In genomic region chr5:95956900-95957293, GRCh38 we compare ENCODE assay signal across 17 cellular contexts. TPM values are rescaled to one million over a fixed set of nuclear protein-coding genes. Genes with fewer than 3 reads are reported as not detected.
A peak's percentile ranks its signal among the peaks of the same experiment; 100 is the strongest.
DNase-seq lines count a peak whose midpoint lies in the region; ATAC-seq and TF ChIP-seq lines count a peak whose summit lies in the region.
"Had no signal": no experiment of that assay in that cellular context is flagged by ENCODE, and none has a peak within 500 bp of the region (broad histone marks: within the 10 kb centered on the region; RNA-seq: fewer than 3 reads in every experiment).

No MANE protein-coding gene starts in this region.

- H3K4me3 ChIP-seq in GM12865 (ENCODE audit: low read depth, low read length) (peak overlapping the region; percentile 96; the same call in 1 of the 2 replicates), smooth muscle cell (peak overlapping the region; percentile 77)

- no peak for ATAC-seq in foreskin keratinocyte
- ATAC-seq in HG02610 (IDR thresholded peaks at IDR 0.05; ENCODE audit: unreplicated experiment): no peak
- ATAC-seq in HG02973 (IDR thresholded peaks at IDR 0.05; ENCODE audit: unreplicated experiment): no peak
- no peak for ATAC-seq in GM21619 (IDR thresholded peaks at IDR 0.05; ENCODE audit: unreplicated experiment)
- ATAC-seq: activated naive CD8-positive, alpha-beta T cell treated with anti-CD3 and anti-CD28 coated beads, Interleukin-2, amount 50 U/mL, for 24 hours; natural killer cell treated with Interleukin-12 subunit alpha and Interleukin-12 subunit beta and Interleukin-15 and Interleukin-18, amount 100 ng/mL, for 72 hours had no signal

- TF ChIP-seq CTCF in GM12865 (IDR thresholded peaks at IDR 0.05; ENCODE audit: insufficient read depth, low read depth, low read length, missing control alignments) (no peak), VCaP (conservative IDR thresholded peaks at IDR 0.05) (no peak), foreskin keratinocyte (conservative IDR thresholded peaks at IDR 0.05) (no peak), smooth muscle cell (IDR thresholded peaks at IDR 0.05; ENCODE audit: borderline replicate concordance, insufficient read depth, poor library complexity, severe bottlenecking) (no peak)

- DNase-seq in GM12865 (ENCODE audit: low read depth) (no peak), foreskin keratinocyte (no peak), smooth muscle cell (lab: John Stamatoyannopoulos, UW; ENCODE audit: unreplicated experiment) (no peak)
- DNase-seq: activated CD4-positive, alpha-beta T cell treated with anti-CD3 and anti-CD28 coated beads, Interleukin-2, amount 50 U/mL, for 48 hours; activated naive CD8-positive, alpha-beta T cell treated with anti-CD3 and anti-CD28 coated beads, Interleukin-2, amount 50 U/mL, for 24 hours; activated T-cell treated with anti-CD3 and anti-CD28 coated beads, Interleukin-2, amount 50 U/mL, for 48 hours; NCI-H1092 treated with DMSO at 0.1 percent for 48 hours; NCI-H2107; NCI-H69; retina; SW 1271 had no signal

- H3F3A ChIP-seq in smooth muscle cell (ENCODE audit: low read depth): no peaks in the 10 kb centered on the region

- H3K79me2 ChIP-seq in smooth muscle cell (ENCODE audit: low read depth): peaks cover 90% of the 10 kb centered on the region

- peaks cover 36% of the 10 kb centered on the region for H3K4me1 ChIP-seq in foreskin keratinocyte
- peaks cover 25% of the 10 kb centered on the region for H3K4me1 ChIP-seq in smooth muscle cell (ENCODE audit: low read depth)

- H3K27ac ChIP-seq in VCaP: peak overlapping the region; percentile 92
- H3K27ac ChIP-seq in foreskin keratinocyte: peak overlapping the region; percentile 6
- H3K27ac ChIP-seq in smooth muscle cell (ENCODE audit: low read depth): no peak overlapping the region
- H3K27ac ChIP-seq: C4-2B had no signal

- peaks cover 90% of the 10 kb centered on the region for H4K20me1 ChIP-seq in smooth muscle cell (ENCODE audit: low read depth)

- H3K9ac ChIP-seq in smooth muscle cell (ENCODE audit: low read depth): no peak overlapping the region

- peak overlapping the region; percentile 98 for H3K4me2 ChIP-seq in smooth muscle cell

- no peaks in the 10 kb centered on the region for H3K36me3 ChIP-seq in smooth muscle cell (ENCODE audit: low read depth)

- H3K27me3 ChIP-seq in foreskin keratinocyte: no peaks in the 10 kb centered on the region
- H3K27me3 ChIP-seq in smooth muscle cell (ENCODE audit: low read depth): no peaks in the 10 kb centered on the region

- no peaks in the 10 kb centered on the region for H3K9me3 ChIP-seq in smooth muscle cell (replicated peaks; ENCODE audit: low read depth)

- H2AFZ ChIP-seq in smooth muscle cell (ENCODE audit: low read depth): no peak overlapping the region

RNA-seq across cellular contexts. Expression of gene ELL2, which starts 4.8 kb away (rescaled TPM):
- total RNA-seq in foreskin keratinocyte (84.5 and 88.6 TPM in 2 replicates), smooth muscle cell (49.9 and 67.9 TPM in 2 replicates)
- polyA plus RNA-seq in foreskin keratinocyte (22.1 and 27.2 TPM in 2 replicates), smooth muscle cell (14.4 and 30.9 TPM in 2 replicates)
